1 cellular context compared by ENCODE assay signal in the genomic region with DNA sequence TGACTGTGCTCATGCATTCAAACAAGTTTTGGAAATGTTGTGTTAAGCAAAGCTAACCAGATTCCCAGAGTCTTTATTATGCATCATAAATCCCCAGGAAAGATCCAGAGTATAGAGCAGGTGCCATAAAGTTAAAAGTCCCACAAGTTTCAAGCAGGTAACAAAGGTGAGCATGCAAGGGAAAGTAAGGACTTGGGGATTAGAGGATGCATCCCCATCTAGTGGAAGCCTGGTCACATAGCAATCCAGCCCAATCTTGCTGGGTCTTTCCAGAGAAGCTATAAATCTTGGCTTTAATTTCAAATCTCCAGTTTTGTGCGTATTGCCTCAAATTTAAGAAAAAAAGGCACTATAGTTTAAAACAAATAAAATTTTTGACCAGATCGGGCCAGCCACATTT.
TF ChIP-seq lines count a peak whose summit lies in the region.

No MANE protein-coding gene starts in this region.

TF ChIP-seq in SK-N-SH treated with all-trans-retinoic acid at 6 μM for 48 hours, 23 proteins besides CTCF, POLR2A, EP300 and RAD21 (continued from another document):
- TF ChIP-seq, protein P1, sequence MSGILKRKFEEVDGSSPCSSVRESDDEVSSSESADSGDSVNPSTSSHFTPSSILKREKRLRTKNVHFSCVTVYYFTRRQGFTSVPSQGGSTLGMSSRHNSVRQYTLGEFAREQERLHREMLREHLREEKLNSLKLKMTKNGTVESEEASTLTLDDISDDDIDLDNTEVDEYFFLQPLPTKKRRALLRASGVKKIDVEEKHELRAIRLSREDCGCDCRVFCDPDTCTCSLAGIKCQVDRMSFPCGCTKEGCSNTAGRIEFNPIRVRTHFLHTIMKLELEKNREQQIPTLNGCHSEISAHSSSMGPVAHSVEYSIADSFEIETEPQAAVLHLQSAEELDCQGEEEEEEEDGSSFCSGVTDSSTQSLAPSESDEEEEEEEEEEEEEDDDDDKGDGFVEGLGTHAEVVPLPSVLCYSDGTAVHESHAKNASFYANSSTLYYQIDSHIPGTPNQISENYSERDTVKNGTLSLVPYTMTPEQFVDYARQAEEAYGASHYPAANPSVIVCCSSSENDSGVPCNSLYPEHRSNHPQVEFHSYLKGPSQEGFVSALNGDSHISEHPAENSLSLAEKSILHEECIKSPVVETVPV (CRISPR knock-in tag; IDR thresholded peaks at IDR 0.05) = no peak
- TF ChIP-seq ARNTL (CRISPR knock-in tag; IDR thresholded peaks at IDR 0.05; ENCODE audit: borderline replicate concordance, low read depth) (no peak), OSR1 (CRISPR knock-in tag; IDR thresholded peaks at IDR 0.05) (no peak), BACH2 (CRISPR knock-in tag; IDR thresholded peaks at IDR 0.05; ENCODE audit: borderline replicate concordance) (no peak)
